ENCODE assay signal across 8 cellular contexts in the genomic region with DNA sequence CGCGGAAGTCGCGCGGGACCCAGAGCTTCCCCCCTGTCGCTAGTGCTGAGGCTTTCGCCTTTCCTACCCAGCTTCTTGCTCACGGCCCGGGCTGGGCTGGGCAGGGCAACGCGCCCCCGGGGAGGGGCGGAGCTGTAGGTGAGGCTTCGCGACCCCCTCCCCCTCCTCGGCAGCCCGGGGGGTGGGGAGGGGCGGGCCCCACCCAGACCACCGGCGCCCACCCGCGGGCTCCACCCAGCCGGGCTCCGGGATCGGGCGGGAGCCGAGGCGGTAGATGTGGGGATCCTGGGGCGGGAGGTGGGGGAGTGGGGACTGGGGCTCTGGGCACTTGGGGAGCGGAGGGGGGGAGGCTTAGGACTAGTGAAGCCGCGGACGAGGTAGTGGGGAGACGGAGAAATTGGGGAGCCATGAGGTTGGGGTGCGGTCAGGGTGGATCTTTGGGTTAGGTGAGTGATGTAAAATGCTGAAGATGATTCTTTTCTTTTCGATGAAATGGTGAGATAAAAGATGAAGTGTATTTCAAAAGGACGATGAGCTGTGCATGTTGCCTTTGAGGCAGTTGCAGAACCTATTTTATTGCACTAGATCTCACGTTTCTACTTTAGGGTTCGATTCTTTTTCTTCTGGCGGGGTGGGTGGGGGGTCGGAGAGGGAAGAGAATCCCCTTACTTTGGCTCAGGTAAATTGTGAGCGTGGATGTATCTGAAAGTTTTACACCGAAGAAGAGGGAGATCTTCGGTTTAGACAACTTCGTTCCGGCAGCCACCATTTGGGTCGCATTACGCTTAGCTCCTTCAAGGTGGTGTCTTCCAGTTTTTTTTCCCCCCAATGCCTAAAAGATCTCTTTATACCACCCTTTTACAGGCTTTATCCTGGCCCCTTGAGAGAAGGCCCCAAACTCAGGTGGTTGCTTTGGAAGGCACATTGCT. TPM values are rescaled to one million over a fixed set of nuclear protein-coding genes. Genes with fewer than 3 reads are reported as not detected.
A peak's percentile ranks its signal among the peaks of the same experiment; 100 is the strongest.
DNase-seq lines count a peak whose midpoint lies in the region; ATAC-seq, FAIRE-seq and TF ChIP-seq lines count a peak whose summit lies in the region.

No MANE protein-coding gene starts in this region.

- peak; percentile 24 for ATAC-seq in CD8-positive, alpha-beta T cell
- peak; percentile 45 for ATAC-seq in GM19455 (IDR thresholded peaks at IDR 0.05; ENCODE audit: unreplicated experiment)

- no peaks in the 10 kb centered on the region for H3K9me3 Mint-ChIP-seq in CD8-positive, alpha-beta T cell
- H3K9me3 Mint-ChIP-seq in activated T-helper 1 cell treated with anti-CD3 and anti-CD28 coated beads, Interleukin-12 subunit alpha, Interleukin-12 subunit beta, Interleukin-2, Interleukin-4 antibody, amounts not matched to agents 30 ng/mL and 10 ng/mL and 1 ng/mL, durations not matched to agents 14 hours and 24 hours and 36 hours, result no peaks in the 10 kb centered on the region

- TF ChIP-seq EP300 in ovary (IDR thresholded peaks at IDR 0.05), result no peak

- H3K27ac ChIP-seq in CD8-positive, alpha-beta T cell (ENCODE audit: low read depth, low read length), result peak overlapping the region; percentile 70
- H3K27ac ChIP-seq in ovary, result peak overlapping the region; percentile 88 to 96

- whole genome bisulfite sequencing in ovary, 3 donors, result 8 to 9% (median 8%) methylated on average over 30 to 48 of the region's 48 CpGs

- peak overlapping the region; percentile 94 for H3K4me3 Mint-ChIP-seq in CD8-positive, alpha-beta T cell
- H3K4me3 Mint-ChIP-seq in activated T-helper 1 cell treated with anti-CD3 and anti-CD28 coated beads, Interleukin-12 subunit alpha, Interleukin-12 subunit beta, Interleukin-2, Interleukin-4 antibody, amounts not matched to agents 30 ng/mL and 10 ng/mL and 1 ng/mL, durations not matched to agents 14 hours and 24 hours and 36 hours, result peak overlapping the region; percentile 91

- CTCF ChIA-PET in CD8-positive, alpha-beta T cell (lab: Charles Lee), result interaction anchor here (0.8 to 2.2 kb wide), 6 partner anchors 10 to 415 kb away, joined by 3 to 6 read pairs (median 3); a partner anchor contains a TSS

- POLR2A ChIA-PET in CD8-positive, alpha-beta T cell (lab: Charles Lee), result interaction anchor here (0.7 to 2.5 kb wide), 4 partner anchors 10 to 77 kb away, joined by 3 to 17 read pairs (median 4); a partner anchor contains a TSS

- no peak for TF ChIP-seq CTCF in CD8-positive, alpha-beta T cell (IDR thresholded peaks at IDR 0.05)
- no peak for TF ChIP-seq CTCF in ovary (IDR thresholded peaks at IDR 0.05)

- H3K4me1 ChIP-seq in CD8-positive, alpha-beta T cell (ENCODE audit: insufficient read depth, low read length), result peaks cover 27% of the 10 kb centered on the region
- peaks cover 9% of the 10 kb centered on the region for H3K4me1 ChIP-seq in ovary (ENCODE audit: insufficient read depth)

- H3K27me3 Mint-ChIP-seq in CD8-positive, alpha-beta T cell (ENCODE audit: low read depth), result no peaks in the 10 kb centered on the region
- peaks cover 9% of the 10 kb centered on the region for H3K27me3 Mint-ChIP-seq in activated T-helper 1 cell treated with anti-CD3 and anti-CD28 coated beads, Interleukin-12 subunit alpha, Interleukin-12 subunit beta, Interleukin-2, Interleukin-4 antibody, amounts not matched to agents 30 ng/mL and 10 ng/mL and 1 ng/mL, durations not matched to agents 14 hours and 24 hours and 36 hours (ENCODE audit: insufficient read depth)

- intact Hi-C loops in CD8-positive, alpha-beta T cell (cut with DNase I, micrococcal nuclease), result loop anchor here (1.0 to 10.0 kb wide), 6 partner anchors 42 to 604 kb away; a partner anchor contains a TSS
- intact Hi-C loops in activated T-helper 1 cell treated with anti-CD3 and anti-CD28 coated beads, Interleukin-12 subunit alpha, Interleukin-12 subunit beta, Interleukin-2, Interleukin-4 antibody, amounts not matched to agents 30 ng/mL and 10 ng/mL and 1 ng/mL, durations not matched to agents 14 hours and 24 hours and 36 hours (cut with micrococcal nuclease), result loop anchor here (1.0 to 5.0 kb wide), 10 partner anchors 42 to 699 kb away; a partner anchor contains a TSS
- intact Hi-C loops in ovary (cut with DNase I), result no loop called here

- H3K4me1 Mint-ChIP-seq in CD8-positive, alpha-beta T cell (ENCODE audit: low read depth), result peaks cover 52% of the 10 kb centered on the region
- H3K4me1 Mint-ChIP-seq in activated T-helper 1 cell treated with anti-CD3 and anti-CD28 coated beads, Interleukin-12 subunit alpha, Interleukin-12 subunit beta, Interleukin-2, Interleukin-4 antibody, amounts not matched to agents 30 ng/mL and 10 ng/mL and 1 ng/mL, durations not matched to agents 14 hours and 24 hours and 36 hours (ENCODE audit: low read depth), result peaks cover 35% of the 10 kb centered on the region

- peak overlapping the region; percentile 95 for H3K27ac Mint-ChIP-seq in CD8-positive, alpha-beta T cell
- H3K27ac Mint-ChIP-seq in activated T-helper 1 cell treated with anti-CD3 and anti-CD28 coated beads, Interleukin-12 subunit alpha, Interleukin-12 subunit beta, Interleukin-2, Interleukin-4 antibody, amounts not matched to agents 30 ng/mL and 10 ng/mL and 1 ng/mL, durations not matched to agents 14 hours and 24 hours and 36 hours, result peak overlapping the region; percentile 88

- no peaks in the 10 kb centered on the region for H3K36me3 ChIP-seq in CD8-positive, alpha-beta T cell (ENCODE audit: insufficient read depth, low read length)
- H3K36me3 ChIP-seq in ovary, result no peaks in the 10 kb centered on the region

- FAIRE-seq in GM19239 (lab: Jason Lieb, UNC), result no peak

- no peaks in the 10 kb centered on the region for H3K27me3 ChIP-seq in CD8-positive, alpha-beta T cell (ENCODE audit: insufficient read depth, low read length)
- H3K27me3 ChIP-seq in ovary, result no peaks in the 10 kb centered on the region

- no peaks in the 10 kb centered on the region for H3K9me3 ChIP-seq in CD8-positive, alpha-beta T cell (ENCODE audit: low read length)
- no peaks in the 10 kb centered on the region for H3K9me3 ChIP-seq in ovary

- TF ChIP-seq POLR2A in ovary (IDR thresholded peaks at IDR 0.05), result no peak

- peak overlapping the region; percentile 57 for H3K4me3 ChIP-seq in CD8-positive, alpha-beta T cell (ENCODE audit: low read depth, low read length)
- peak overlapping the region; percentile 57 for H3K4me3 ChIP-seq in ovary

- DNase-seq in CD8-positive, alpha-beta T cell, result peak in 2 of 7 experiments; percentile 29 to 53
- DNase-seq in NCI-H1092 (lab: John Stamatoyannopoulos, UW) (peak; percentile 77), glomerular visceral epithelial cell (ENCODE audit: extremely low spot score) (peak; percentile 14), ovary (peak in 1 of 5 donors; percentile 59), midbrain (lab: John Stamatoyannopoulos, UW) (no peak), GM19239 (ENCODE audit: insufficient read length, low spot score) (no peak)
- no peak for DNase-seq in activated T-helper 1 cell treated with anti-CD3 and anti-CD28 coated beads, Interleukin-12 subunit alpha, Interleukin-12 subunit beta, Interleukin-2, Interleukin-4 antibody, amounts not matched to agents 30 ng/mL and 10 ng/mL and 1 ng/mL, durations not matched to agents 14 hours and 24 hours and 36 hours (ENCODE audit: low spot score)

- peaks cover 4% of the 10 kb centered on the region for H3K36me3 Mint-ChIP-seq in CD8-positive, alpha-beta T cell
- peaks cover 4% of the 10 kb centered on the region for H3K36me3 Mint-ChIP-seq in activated T-helper 1 cell treated with anti-CD3 and anti-CD28 coated beads, Interleukin-12 subunit alpha, Interleukin-12 subunit beta, Interleukin-2, Interleukin-4 antibody, amounts not matched to agents 30 ng/mL and 10 ng/mL and 1 ng/mL, durations not matched to agents 14 hours and 24 hours and 36 hours (ENCODE audit: low read depth)

RNA-seq across cellular contexts. Expression of a gene that starts 0.6 kb away (rescaled TPM):
- total RNA-seq in CD8-positive, alpha-beta T cell, result 10 to 100 TPM; 34.5 to 34.6 TPM
- total RNA-seq in activated T-helper 1 cell treated with anti-CD3 and anti-CD28 coated beads, Interleukin-12 subunit alpha, Interleukin-12 subunit beta, Interleukin-2, Interleukin-4 antibody, amounts not matched to agents 30 ng/mL and 10 ng/mL and 1 ng/mL, durations not matched to agents 14 hours and 24 hours and 36 hours, result 33.6 and 34.3 TPM in 2 replicates
- total RNA-seq in ovary, result 10 to 100 TPM; 22.6 to 65.2 (median 54.3) TPM
- polyA plus RNA-seq in ovary, result 10 to 100 TPM; 10.4 to 32.2 TPM

RNA-seq across cellular contexts. Expression of a gene that starts 42.1 kb away (rescaled TPM):
- total RNA-seq in CD8-positive, alpha-beta T cell, result 1 to 10 TPM; 8.1 to 9.6 TPM
- total RNA-seq in activated T-helper 1 cell treated with anti-CD3 and anti-CD28 coated beads, Interleukin-12 subunit alpha, Interleukin-12 subunit beta, Interleukin-2, Interleukin-4 antibody, amounts not matched to agents 30 ng/mL and 10 ng/mL and 1 ng/mL, durations not matched to agents 14 hours and 24 hours and 36 hours, result 15.4 and 17.4 TPM in 2 replicates
- total RNA-seq in ovary, result 10 to 100 TPM; 11.4 to 20.2 (median 13.0) TPM
- polyA plus RNA-seq in ovary, result 10 to 100 TPM in 1 of 2 donors, 1 to 10 TPM in 1; 8.9 to 16.8 TPM

Comparison
In these comparisons a context has a peak if more than half of its experiments do, and no peak if none do; other contexts are left out.
1. DNase-seq: peak in NCI-H1092 (single experiment) and glomerular visceral epithelial cell (single experiment); none in activated T-helper 1 cell treated with anti-CD3 and anti-CD28 coated beads, Interleukin-12 subunit alpha, Interleukin-12 subunit beta, Interleukin-2, Interleukin-4 antibody, amounts not matched to agents 30 ng/mL and 10 ng/mL and 1 ng/mL, durations not matched to agents 14 hours and 24 hours and 36 hours (single experiment), midbrain (single experiment) and GM19239 (single experiment).
2. intact Hi-C loops: an anchor here in CD8-positive, alpha-beta T cell (1.0 to 10.0 kb wide) and activated T-helper 1 cell treated with anti-CD3 and anti-CD28 coated beads, Interleukin-12 subunit alpha, Interleukin-12 subunit beta, Interleukin-2, Interleukin-4 antibody, amounts not matched to agents 30 ng/mL and 10 ng/mL and 1 ng/mL, durations not matched to agents 14 hours and 24 hours and 36 hours (1.0 to 5.0 kb wide); none called in ovary.